ENCODE assay signal across 24 cellular contexts in the genomic region with DNA sequence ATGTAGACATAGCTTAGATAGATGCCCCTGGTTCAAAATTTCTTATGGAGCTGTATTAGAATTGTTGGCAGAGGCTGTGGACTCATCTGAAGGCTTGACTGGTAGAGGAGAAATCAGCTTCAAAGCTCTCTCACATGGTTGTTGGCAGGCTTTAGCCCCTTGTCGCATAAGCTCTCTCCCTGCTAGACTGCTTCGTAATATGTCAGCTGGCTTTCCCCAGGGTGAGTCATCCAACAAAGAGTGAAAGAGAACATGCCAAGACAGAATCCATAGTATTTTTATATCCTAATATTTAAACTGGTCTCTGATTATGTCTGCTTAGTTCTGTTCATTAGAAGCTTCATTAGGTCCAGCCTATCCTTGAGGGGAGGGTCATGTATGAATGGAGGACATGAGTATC.
DNase-seq lines count a peak whose midpoint lies in the region; FAIRE-seq and TF ChIP-seq lines count a peak whose summit lies in the region.
"Had no signal": no experiment of that assay in that cellular context is flagged by ENCODE, and none has a peak within 500 bp of the region (broad histone marks: within the 10 kb centered on the region; RNA-seq: fewer than 3 reads in every experiment).

No MANE protein-coding gene starts in this region.

- no peak overlapping the region for H3K27ac ChIP-seq in ascending aorta
- H3K27ac ChIP-seq: BLaER1, coronary artery, parathyroid adenoma, vagina had no signal

- intact Hi-C loops in head of caudate nucleus (cut with DNase I) (no loop called here), ascending aorta (cut with DNase I) (no loop called here)

- H3K9me3 ChIP-seq in ascending aorta = no peaks in the 10 kb centered on the region
- H3K9me3 ChIP-seq: BLaER1, vagina had no signal

- H3K27me3 ChIP-seq in bronchial epithelial cell (ENCODE audit: control insufficient read depth, insufficient read depth, low read length) (no peaks in the 10 kb centered on the region), ascending aorta (no peaks in the 10 kb centered on the region)
- H3K27me3 ChIP-seq: BLaER1, vagina had no signal

- H3K4me3 ChIP-seq in bronchial epithelial cell (ENCODE audit: low read depth, low read length) (no peak overlapping the region), ascending aorta (no peak overlapping the region)
- H3K4me3 ChIP-seq: BLaER1, coronary artery, vagina had no signal

- TF ChIP-seq CTCF in bronchial epithelial cell (IDR thresholded peaks at IDR 0.05; ENCODE audit: insufficient read depth, low read length, severe bottlenecking) (no peak), ascending aorta (IDR thresholded peaks at IDR 0.05) (no peak)

- H3K36me3 ChIP-seq in bronchial epithelial cell (ENCODE audit: control insufficient read depth, insufficient read depth, low read length) = no peaks in the 10 kb centered on the region
- no peaks in the 10 kb centered on the region for H3K36me3 ChIP-seq in ascending aorta
- H3K36me3 ChIP-seq: BLaER1, vagina had no signal

- no peaks in the 10 kb centered on the region for H3K4me1 ChIP-seq in ascending aorta
- H3K4me1 ChIP-seq: BLaER1, parathyroid adenoma, vagina had no signal

- peak; percentile 21 for DNase-seq in Daoy (ENCODE audit: low read depth)
- peak; percentile 25 for DNase-seq in NCI-H446 treated with DMSO at 0.1 percent for 48 hours (lab: John Stamatoyannopoulos, UW)
- DNase-seq in bronchial epithelial cell (ENCODE audit: low read depth) = peak; percentile 87
- DNase-seq in foreskin melanocyte = peak; percentile 37
- no peak for DNase-seq in head of caudate nucleus
- DNase-seq in LoVo (ENCODE audit: low spot score) = no peak
- no peak for DNase-seq in ascending aorta (ENCODE audit: low spot score in 2 of 2)
- no peak for DNase-seq in cerebellar nuclear complex (lab: John Stamatoyannopoulos, UW)
- DNase-seq: activated CD4-positive, alpha-beta T cell treated with anti-CD3 and anti-CD28 coated beads for 1 hour; activated CD8-positive, alpha-beta memory T cell treated with anti-CD3 and anti-CD28 coated beads for 24 hours; activated naive CD4-positive, alpha-beta T cell treated with anti-CD3 and anti-CD28 coated beads for 36 hours; activated T-cell treated with anti-CD3 and anti-CD28 coated beads, Interleukin-2, amount 50 U/mL, for 4 hours; aorta; NCI-H1105 treated with DMSO at 0.1 percent for 48 hours; NCI-H524; nephron progenitor cell; T1000 had no signal

- FAIRE-seq in bronchial epithelial cell (lab: Jason Lieb, UNC) = no peak
- FAIRE-seq: A204.1, endometrium, G401.6 had no signal

Comparison
In these comparisons a context has a peak if more than half of its experiments do, and no peak if none do; other contexts are left out.
1. DNase-seq: peak in Daoy (single experiment), NCI-H446 treated with DMSO at 0.1 percent for 48 hours (single experiment), bronchial epithelial cell (single experiment) and foreskin melanocyte (single experiment); none in head of caudate nucleus (0 of 42), LoVo (single experiment), ascending aorta (0 of 2) and cerebellar nuclear complex (0 of 2).